ENCODE assay signal across 1 cellular context in genomic region chr9:136245194-136246150, GRCh38.
TF ChIP-seq lines count a peak whose summit lies in the region.

QSOX2 (minus strand) TSS chr9:136245812; CDS start chr9:136245803, 9 bp downstream.

TF ChIP-seq in K562, 482 proteins besides CTCF, POLR2A, EP300 and RAD21 (continued from another document and continues in another):
- no peak for TF ChIP-seq ZHX1 (conservative IDR thresholded peaks at IDR 0.05; ENCODE audit: low read length)
- TF ChIP-seq RREB1 (CRISPR knock-in tag; IDR thresholded peaks at IDR 0.05): no peak
- TF ChIP-seq CHD7 (IDR thresholded peaks at IDR 0.05; ENCODE audit: low read depth, low read length): no peak
- TF ChIP-seq JUND (IDR thresholded peaks at IDR 0.05; ENCODE audit: borderline replicate concordance, low read depth, low read length): no peak
- TF ChIP-seq JUND (tag; IDR thresholded peaks at IDR 0.05; ENCODE audit: borderline replicate concordance, low read depth, low read length): no peak
- no peak for TF ChIP-seq PTRF (tag; IDR thresholded peaks at IDR 0.05)
- no peak for TF ChIP-seq ZNF507 (tag; conservative IDR thresholded peaks at IDR 0.05)
- TF ChIP-seq EP400 (IDR thresholded peaks at IDR 0.05): peak; percentile 77; the same call in 1 of the 2 replicates
- TF ChIP-seq SNAPC5 (CRISPR knock-in tag; IDR thresholded peaks at IDR 0.05): no peak
- no peak for TF ChIP-seq E2F8 (IDR thresholded peaks at IDR 0.05; ENCODE audit: low read depth, partially characterized antibody)
- no peak for TF ChIP-seq FUS (optimal IDR thresholded peaks at IDR 0.05; ENCODE audit: low read depth, low read length)
- TF ChIP-seq ZFP36 (IDR thresholded peaks at IDR 0.05; ENCODE audit: low read depth, low read length, partially characterized antibody): peak; percentile 89
- TF ChIP-seq NFIC (IDR thresholded peaks at IDR 0.05): no peak; the same call in 1 of the 2 replicates
- no peak for TF ChIP-seq GATA2 (CRISPR knock-in tag; IDR thresholded peaks at IDR 0.05)
- no peak for TF ChIP-seq ZBTB17 (CRISPR knock-in tag; IDR thresholded peaks at IDR 0.05)
- TF ChIP-seq POLR2G (IDR thresholded peaks at IDR 0.05; ENCODE audit: low read depth, low read length): peak; percentile 81
- TF ChIP-seq MED1 (CRISPR knock-in tag; IDR thresholded peaks at IDR 0.05; ENCODE audit: borderline replicate concordance): no peak
- no peak for TF ChIP-seq TAF15 (IDR thresholded peaks at IDR 0.05; ENCODE audit: low read depth, low read length)
- TF ChIP-seq EZH2 (IDR thresholded peaks at IDR 0.05; ENCODE audit: borderline replicate concordance, low read depth, low read length): no peak
- TF ChIP-seq ARNT (IDR thresholded peaks at IDR 0.05): no peak
- TF ChIP-seq EHMT2 (IDR thresholded peaks at IDR 0.05): no peak
- TF ChIP-seq PCBP2 (IDR thresholded peaks at IDR 0.05; ENCODE audit: low read depth, low read length, poor library complexity, severe bottlenecking): no peak
- TF ChIP-seq ETV6 (IDR thresholded peaks at IDR 0.05; ENCODE audit: borderline replicate concordance in 1 of 2, low read depth in 2 of 2, low read length in 1 of 2): no peak
- peak; percentile 69; the same call in 1 of the 2 replicates for TF ChIP-seq ETV6 (CRISPR knock-in tag; IDR thresholded peaks at IDR 0.05; ENCODE audit: borderline replicate concordance)
- TF ChIP-seq SRSF1 (IDR thresholded peaks at IDR 0.05; ENCODE audit: low read depth, low read length): no peak
- no peak for TF ChIP-seq ELK1 (CRISPR knock-in tag; IDR thresholded peaks at IDR 0.05)
- TF ChIP-seq KDM4B (IDR thresholded peaks at IDR 0.05; ENCODE audit: borderline replicate concordance in 2 of 2, low read depth in 1 of 2): no peak
- TF ChIP-seq CCAR2 (IDR thresholded peaks at IDR 0.05; ENCODE audit: low read depth, low read length): no peak
- TF ChIP-seq XRCC3 (IDR thresholded peaks at IDR 0.05): no peak
- TF ChIP-seq THRA (IDR thresholded peaks at IDR 0.05): no peak
- TF ChIP-seq PHF20 (IDR thresholded peaks at IDR 0.05; ENCODE audit: partially characterized antibody): no peak
